26 cellular contexts compared by ENCODE assay signal in the genomic region with DNA sequence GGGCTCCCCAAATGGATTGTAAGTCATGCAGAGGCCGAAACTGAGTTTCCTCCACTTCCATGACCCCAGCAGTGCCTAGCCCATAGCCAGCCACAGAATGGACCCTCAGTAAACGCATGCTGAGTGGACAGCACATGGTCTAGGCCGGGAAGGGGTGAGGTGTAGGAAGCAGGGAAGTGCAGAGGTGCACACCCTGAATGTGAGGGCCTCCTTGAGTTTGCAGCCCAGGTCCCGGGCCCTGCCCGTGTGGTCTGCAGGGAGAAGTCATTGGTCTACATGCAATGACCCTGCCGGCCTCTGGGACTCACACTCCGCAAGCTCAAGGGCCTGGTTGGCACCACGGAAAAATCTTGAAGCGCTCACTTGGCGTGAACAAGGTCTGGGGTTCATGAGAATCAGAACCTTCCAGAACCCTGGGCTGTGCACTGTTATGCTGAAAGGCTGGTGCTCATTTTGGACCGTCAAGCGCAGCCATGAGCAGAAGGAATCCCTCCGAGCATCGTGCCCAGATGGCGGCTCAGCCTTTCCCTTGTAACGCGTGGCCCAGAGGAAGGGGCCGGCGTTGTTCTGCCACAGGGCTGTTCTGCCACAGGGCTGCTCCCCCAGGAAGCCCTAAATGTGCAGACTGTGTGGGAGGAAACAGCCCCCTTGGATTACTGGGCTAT.
"Had no signal": no experiment of that assay in that cellular context is flagged by ENCODE, and none has a peak within 500 bp of the region (broad histone marks: within the 10 kb centered on the region; RNA-seq: fewer than 3 reads in every experiment).

No MANE protein-coding gene starts in this region.

- ATAC-seq: foreskin keratinocyte; gastroesophageal sphincter; heart left ventricle; mucosa of descending colon; natural killer cell treated with Interleukin-12 subunit alpha and Interleukin-12 subunit beta and Interleukin-15 and Interleukin-18, amount 100 ng/mL, for 72 hours; right cardiac atrium; stimulated activated naive B cell treated with anti-CD40 and anti-IgM and Interleukin-4, amounts not matched to agents 10 μg/mL and 1 μg/mL and 100 μg/mL, for 72 hours; upper lobe of right lung had no signal

- H3K9ac ChIP-seq: parathyroid adenoma had no signal

- H3K9me3 ChIP-seq: esophagus muscularis mucosa, gastroesophageal sphincter, mucosa of descending colon, prostate gland, thoracic aorta, upper lobe of right lung, uterus had no signal

- H3K36me3 ChIP-seq: esophagus muscularis mucosa, gastroesophageal sphincter, heart left ventricle, prostate gland, spleen, thoracic aorta, tibial nerve, upper lobe of right lung, uterus had no signal

- DNase-seq: dermis blood vessel endothelial cell; effector memory CD4-positive, alpha-beta T cell; foreskin keratinocyte; hippocampal formation; kidney glomerular epithelial cell; mesenchymal stem cell; mucosa of descending colon; naive B cell; right cardiac atrium; spleen; stimulated activated CD4-positive, alpha-beta T cell treated with anti-CD3 and anti-CD28 coated beads, Interleukin-4, amount 100 ng/mL, for 4 hours; stimulated activated naive B cell treated with anti-CD40 and anti-IgM and Interleukin-4, amounts not matched to agents 10 μg/mL and 1 μg/mL and 100 μg/mL, for 72 hours; upper lobe of right lung; uterus had no signal

- H3K27ac ChIP-seq: coronary artery, esophagus muscularis mucosa, foreskin keratinocyte, gastroesophageal sphincter, heart left ventricle, parathyroid adenoma, prostate gland, skin epidermis, spleen, thoracic aorta, tibial nerve, upper lobe of right lung, uterus had no signal

- H3K4me1 ChIP-seq: foreskin keratinocyte, parathyroid adenoma, prostate gland had no signal

- H3K4me3 ChIP-seq: coronary artery, esophagus muscularis mucosa, gastroesophageal sphincter, heart left ventricle, mucosa of descending colon, prostate gland, skin epidermis, spleen, thoracic aorta, tibial nerve, upper lobe of right lung, uterus had no signal

- FAIRE-seq: endothelial cell of umbilical vein, islet of Langerhans had no signal
